In genomic region chr7:42233166-42233565, GRCh38 we compare ENCODE assay signal across 19 cellular contexts. TPM values are rescaled to one million over a fixed set of nuclear protein-coding genes. Genes with fewer than 3 reads are reported as not detected.
A peak's percentile ranks its signal among the peaks of the same experiment; 100 is the strongest.
DNase-seq lines count a peak whose midpoint lies in the region; ATAC-seq and TF ChIP-seq lines count a peak whose summit lies in the region.
"Had no signal": no experiment of that assay in that cellular context is flagged by ENCODE, and none has a peak within 500 bp of the region (broad histone marks: within the 10 kb centered on the region; RNA-seq: fewer than 3 reads in every experiment).

No MANE protein-coding gene starts in this region.

- H3K4me1 Mint-ChIP-seq in osteocyte (ENCODE audit: unreplicated experiment) = peaks cover 61% of the 10 kb centered on the region

- H3K9me3 Mint-ChIP-seq in osteocyte (ENCODE audit: unreplicated experiment) = no peaks in the 10 kb centered on the region
- H3K9me3 Mint-ChIP-seq: activated naive CD8-positive, alpha-beta T cell treated with anti-CD3 and anti-CD28 coated beads, Interleukin-2, amount 50 U/mL, for 24 hours; activated T-cell treated with anti-CD3 and anti-CD28 coated beads, Interleukin-2, amount 50 U/mL, for 4 hours had no signal

- TF ChIP-seq CTCF in fibroblast of the aortic adventitia (IDR thresholded peaks at IDR 0.05; ENCODE audit: insufficient read depth, low read length) (no peak), osteocyte (IDR thresholded peaks at IDR 0.05) (no peak)

- H3K4me3 ChIP-seq in SK-N-MC (peak overlapping the region; percentile 44), fibroblast of the aortic adventitia (ENCODE audit: low read depth, low read length) (no peak overlapping the region)
- H3K4me3 ChIP-seq: coronary artery, GM12878, ovary had no signal

- H3K9ac ChIP-seq in SK-N-MC (ENCODE audit: insufficient read length) = no peak overlapping the region

- H3K36me3 Mint-ChIP-seq in osteocyte (ENCODE audit: unreplicated experiment) = peaks cover 6% of the 10 kb centered on the region

- no peak for ATAC-seq in HG02623 (IDR thresholded peaks at IDR 0.05; ENCODE audit: unreplicated experiment)
- ATAC-seq: activated naive CD8-positive, alpha-beta T cell treated with anti-CD3 and anti-CD28 coated beads, Interleukin-2, amount 50 U/mL, for 24 hours; activated T-cell treated with anti-CD3 and anti-CD28 coated beads, Interleukin-2, amount 50 U/mL, for 4 hours had no signal

- no peaks in the 10 kb centered on the region for H3K27me3 Mint-ChIP-seq in osteocyte (ENCODE audit: unreplicated experiment)

- DNase-seq in ELR (ENCODE audit: low read depth) (peak; percentile 33), SK-N-MC (ENCODE audit: low read depth, low spot score) (peak; percentile 95), fibroblast of the aortic adventitia (ENCODE audit: low read depth) (peak; percentile 74), osteocyte (ENCODE audit: extremely low spot score, unreplicated experiment) (no peak), substantia nigra (lab: John Stamatoyannopoulos, UW) (no peak), NCI-H446 (lab: John Stamatoyannopoulos, UW) (no peak)
- DNase-seq in stimulated activated CD4-positive, alpha-beta T cell treated with anti-CD3 and anti-CD28 coated beads, Interleukin-2, amount 100 ng/mL, for 24 hours = no peak
- DNase-seq: activated naive CD8-positive, alpha-beta T cell treated with anti-CD3 and anti-CD28 coated beads, Interleukin-2, amount 50 U/mL, for 24 hours; activated T-cell treated with anti-CD3 and anti-CD28 coated beads, Interleukin-2, amount 50 U/mL, for 4 hours; DMS79 treated with DMSO at 0.1 percent for 48 hours; MV-4-11; NCI-H2107; ovary; Right ventricle myocardium superior; stimulated activated CD4-positive, alpha-beta T cell treated with anti-CD3 and anti-CD28 coated beads, Interleukin-12 subunit alpha, Interleukin-12 subunit beta, amount 100 ng/mL, for 4 hours; T-helper 9 cell had no signal

- H3K4me3 Mint-ChIP-seq in osteocyte (ENCODE audit: unreplicated experiment) = no peak overlapping the region
- H3K4me3 Mint-ChIP-seq: activated naive CD8-positive, alpha-beta T cell treated with anti-CD3 and anti-CD28 coated beads, Interleukin-2, amount 50 U/mL, for 24 hours; activated T-cell treated with anti-CD3 and anti-CD28 coated beads, Interleukin-2, amount 50 U/mL, for 4 hours had no signal

- H3K27ac ChIP-seq in SK-N-MC (peak overlapping the region; percentile 70; the same call in 1 of the 2 replicates), substantia nigra (ENCODE audit: low read depth, low read length, poor library complexity, severe bottlenecking) (no peak overlapping the region)
- H3K27ac ChIP-seq: coronary artery, ovary had no signal

- no peaks in the 10 kb centered on the region for H3K9me3 ChIP-seq in SK-N-MC (ENCODE audit: low read depth, low read length)
- H3K9me3 ChIP-seq: ovary had no signal

- no peaks in the 10 kb centered on the region for H3K36me3 ChIP-seq in SK-N-MC (ENCODE audit: insufficient read depth, low read length)
- H3K36me3 ChIP-seq: ovary had no signal

- peak overlapping the region; percentile 44 for H3K27ac Mint-ChIP-seq in osteocyte (ENCODE audit: unreplicated experiment)
- H3K27ac Mint-ChIP-seq: activated naive CD8-positive, alpha-beta T cell treated with anti-CD3 and anti-CD28 coated beads, Interleukin-2, amount 50 U/mL, for 24 hours had no signal

RNA-seq across cellular contexts. Expression of gene GLI3, which starts 3.8 kb away (rescaled TPM):
- total RNA-seq in fibroblast of the aortic adventitia (ENCODE audit: low replicate concordance) (7.0 and 7.2 TPM in 2 replicates), osteocyte (57.0 and 57.9 TPM in 2 replicates)
- total RNA-seq: GM12878 had no signal

Comparison
In these comparisons a context has a peak if more than half of its experiments do, and no peak if none do; other contexts are left out.
1. DNase-seq: peak in ELR (single experiment), SK-N-MC (single experiment) and fibroblast of the aortic adventitia (single experiment); none in osteocyte (single experiment), stimulated activated CD4-positive, alpha-beta T cell treated with anti-CD3 and anti-CD28 coated beads, Interleukin-2, amount 100 ng/mL, for 24 hours (0 of 2), substantia nigra (0 of 49) and NCI-H446 (0 of 2).